Comparison of ENCODE assay signal across 8 cellular contexts in genomic region chr16:56041556-56042140, GRCh38.
A peak's percentile ranks its signal among the peaks of the same experiment; 100 is the strongest.
DNase-seq lines count a peak whose midpoint lies in the region; ATAC-seq and TF ChIP-seq lines count a peak whose summit lies in the region.

No MANE protein-coding gene starts in this region.

- H3F3A ChIP-seq in GM23338 (replicated peaks; ENCODE audit: low read depth) (no peaks in the 10 kb centered on the region), PC-3 (ENCODE audit: low read length, unreplicated experiment) (no peaks in the 10 kb centered on the region)

- H3K18ac ChIP-seq in mesendoderm (ENCODE audit: low read length): no peak overlapping the region

- H2BK120ac ChIP-seq in mesendoderm (ENCODE audit: low read depth, low read length): no peak overlapping the region

- TF ChIP-seq POLR2A in body of pancreas (IDR thresholded peaks at IDR 0.05) (no peak), uterus (IDR thresholded peaks at IDR 0.05) (no peak)

- no TSS peak for BruUV-seq in PC-3 (replicated peaks; lab: Mats Ljungman, UMichigan)

- POLR2A ChIA-PET in PC-3 (lab: Charles Lee; ENCODE audit: unreplicated experiment): no interaction called here

- no peak overlapping the region for H3K4ac ChIP-seq in mesendoderm (ENCODE audit: low read depth, low read length)

- 36 to 51% methylated on average over 3 to 4 of the region's 4 CpGs for WGBS in body of pancreas, 2 donors
- WGBS in mesendoderm (ENCODE audit: extremely low coverage, insufficient coverage, low lambda C conversion rate): no CpG with 5 or more reads among the region's 4 CpGs

- H3K79me1 ChIP-seq in mesendoderm (ENCODE audit: low read length): no peaks in the 10 kb centered on the region

- H3K79me2 ChIP-seq in GM23338 (replicated peaks; ENCODE audit: insufficient read depth): no peaks in the 10 kb centered on the region
- no peaks in the 10 kb centered on the region for H3K79me2 ChIP-seq in PC-3 (ENCODE audit: low read length)
- H3K79me2 ChIP-seq in mesendoderm (ENCODE audit: control insufficient read depth, insufficient read depth, low read length): no peaks in the 10 kb centered on the region

- TF ChIP-seq CTCF in GM23338 (conservative IDR thresholded peaks at IDR 0.05; ENCODE audit: low read depth in 2 of 2) (peak; percentile 62 to 94), PC-3 (conservative IDR thresholded peaks at IDR 0.05; ENCODE audit: low read depth, low read length) (peak; percentile 43), body of pancreas (IDR thresholded peaks at IDR 0.05) (peak in 5 of 7 experiments; percentile 14 to 43 (median 26)), uterus (IDR thresholded peaks at IDR 0.05) (peak in 2 of 4 experiments; percentile 16 to 24)

- no peak overlapping the region for H3K27ac Mint-ChIP-seq in GM23338

- H2BK15ac ChIP-seq in mesendoderm (replicated peaks; ENCODE audit: low read depth): no peak overlapping the region

- H3K27me3 Mint-ChIP-seq in GM23338 (ENCODE audit: insufficient read depth, low read depth, poor library complexity): peaks cover 3% of the 10 kb centered on the region

- H2AFZ ChIP-seq in GM23338 (no peak overlapping the region), PC-3 (ENCODE audit: low read length) (no peak overlapping the region)

- H2BK5ac ChIP-seq in mesendoderm (ENCODE audit: low read length): no peak overlapping the region

- H3K27me3 ChIP-seq in GM23338 (ENCODE audit: insufficient read depth) (no peaks in the 10 kb centered on the region), PC-3 (ENCODE audit: low read length) (no peaks in the 10 kb centered on the region), body of pancreas (no peaks in the 10 kb centered on the region), mesendoderm (ENCODE audit: insufficient read depth, low read length, poor library complexity) (no peaks in the 10 kb centered on the region), uterus (no peaks in the 10 kb centered on the region)

- no peaks in the 10 kb centered on the region for H3K4me1 ChIP-seq in GM23338 (ENCODE audit: insufficient read depth)
- no peaks in the 10 kb centered on the region for H3K4me1 ChIP-seq in PC-3 (ENCODE audit: insufficient read depth, low read length)
- no peaks in the 10 kb centered on the region for H3K4me1 ChIP-seq in body of pancreas
- H3K4me1 ChIP-seq in mesendoderm (ENCODE audit: control insufficient read depth, low read depth, low read length): no peaks in the 10 kb centered on the region
- H3K4me1 ChIP-seq in uterus: no peaks in the 10 kb centered on the region

- H3K23ac ChIP-seq in mesendoderm (ENCODE audit: low read length): no peak overlapping the region

- no peak overlapping the region for H3K56ac ChIP-seq in mesendoderm (ENCODE audit: low read length)

- no peak overlapping the region for H3K4me3 ChIP-seq in GM23338
- H3K4me3 ChIP-seq in PC-3 (ENCODE audit: low read length): no peak overlapping the region
- no peak overlapping the region for H3K4me3 ChIP-seq in body of pancreas
- H3K4me3 ChIP-seq in mesendoderm (ENCODE audit: low read length): no peak overlapping the region
- no peak overlapping the region for H3K4me3 ChIP-seq in uterus

- no peak overlapping the region for H3K4me2 ChIP-seq in GM23338
- H3K4me2 ChIP-seq in PC-3 (ENCODE audit: low read length): no peak overlapping the region
- no peak overlapping the region for H3K4me2 ChIP-seq in mesendoderm (ENCODE audit: low read length)

- intact Hi-C loops in PC-3 (cut with micrococcal nuclease): loop anchor here (5.0 kb wide), 1 partner anchor 276 kb away; no protein-coding TSS in a partner anchor
- intact Hi-C loops in body of pancreas (cut with DNase I): no loop called here
- intact Hi-C loops in uterus (cut with DNase I; ENCODE audit: low total_unique reads): no loop called here

- 0 out of 2 replicates have a peak, but pooled peaks cover 5% of the 10 kb centered on the region for H3K9me3 ChIP-seq in PC-3 (ENCODE audit: low read length)
- no peaks in the 10 kb centered on the region for H3K9me3 ChIP-seq in body of pancreas
- H3K9me3 ChIP-seq in uterus: peaks cover 0 to 5% of the 10 kb centered on the region in 2 donors

- H4K8ac ChIP-seq in mesendoderm (ENCODE audit: low read depth, low read length): no peak overlapping the region

- no peak overlapping the region for H3K4me3 Mint-ChIP-seq in GM23338

- H3K9me3 Mint-ChIP-seq in GM23338: peaks cover 15% of the 10 kb centered on the region

- H4K20me1 ChIP-seq in GM23338 (replicated peaks; ENCODE audit: insufficient read depth) (no peaks in the 10 kb centered on the region), PC-3 (ENCODE audit: low read length) (no peaks in the 10 kb centered on the region)

- H3K27ac ChIP-seq in GM23338 (ENCODE audit: low read depth): no peak overlapping the region
- no peak overlapping the region for H3K27ac ChIP-seq in PC-3 (ENCODE audit: low read length)
- no peak overlapping the region for H3K27ac ChIP-seq in body of pancreas
- no peak overlapping the region for H3K27ac ChIP-seq in mesendoderm (ENCODE audit: low read depth, low read length)
- no peak overlapping the region for H3K27ac ChIP-seq in uterus

- no peaks in the 10 kb centered on the region for H3K36me3 ChIP-seq in GM23338 (ENCODE audit: insufficient read depth)
- H3K36me3 ChIP-seq in PC-3 (ENCODE audit: low read depth, low read length): no peaks in the 10 kb centered on the region
- no peaks in the 10 kb centered on the region for H3K36me3 ChIP-seq in body of pancreas (replicated peaks in 1 of 2; ENCODE audit: insufficient read depth in 1 of 2, low read depth in 2 of 2)
- no peaks in the 10 kb centered on the region for H3K36me3 ChIP-seq in mesendoderm (ENCODE audit: control insufficient read depth, insufficient read depth, low read length)
- H3K36me3 ChIP-seq in uterus: no peaks in the 10 kb centered on the region

- H3K4me1 Mint-ChIP-seq in GM23338: no peaks in the 10 kb centered on the region; the same call in 2 of the 3 replicates

- DNase-seq in COR-L47 (lab: John Stamatoyannopoulos, UW): peak; percentile 68
- peak; percentile 86 for DNase-seq in GM23338 (ENCODE audit: low spot score)
- DNase-seq in PC-3: peak; percentile 31
- peak in 3 of 4 donors; percentile 32 to 39 (median 32) for DNase-seq in body of pancreas
- peak; percentile 78 for DNase-seq in mesendoderm
- no peak for DNase-seq in uterus
- no peak for DNase-seq in SKM-1 (lab: John Stamatoyannopoulos, UW; ENCODE audit: unreplicated experiment)

- peaks cover 7% of the 10 kb centered on the region; the same call in 1 of the 3 replicates for H3K36me3 Mint-ChIP-seq in GM23338 (ENCODE audit: low read depth)

- no peak overlapping the region for H2AK5ac ChIP-seq in mesendoderm (ENCODE audit: low read length)

- 0 out of 2 replicates have a peak, but pooled peaks cover 6% of the 10 kb centered on the region for H3K9me2 ChIP-seq in GM23338 (ENCODE audit: insufficient read depth)
- no peaks in the 10 kb centered on the region for H3K9me2 ChIP-seq in PC-3 (replicated peaks; ENCODE audit: low read length)

- H3K9ac ChIP-seq in PC-3 (ENCODE audit: low read length) (no peak overlapping the region), mesendoderm (ENCODE audit: low read length) (no peak overlapping the region)

- no peak overlapping the region for H4K5ac ChIP-seq in mesendoderm (ENCODE audit: low read length)

- CTCF ChIA-PET in PC-3 (lab: Charles Lee): no interaction called here

- peak; percentile 100 for ATAC-seq in GM23338
- no peak; the same call in 1 of the 2 replicates for ATAC-seq in PC-3
- peak; percentile 56 for ATAC-seq in body of pancreas
- ATAC-seq in HG03457 (IDR thresholded peaks at IDR 0.05; ENCODE audit: unreplicated experiment): no peak

TF ChIP-seq in GM23338, 12 proteins besides CTCF, POLR2A, EP300 and RAD21 (continues in another document):
- TF ChIP-seq JUNB (IDR thresholded peaks at IDR 0.05; ENCODE audit: unreplicated experiment) (no peak), CREB1 (CRISPR knock-in tag; IDR thresholded peaks at IDR 0.05; ENCODE audit: low read depth) (no peak), STAT1 (IDR thresholded peaks at IDR 0.05; ENCODE audit: unreplicated experiment) (no peak), ZNF114 (CRISPR knock-in tag; IDR thresholded peaks at IDR 0.05) (no peak), POLR2AphosphoS5 (IDR thresholded peaks at IDR 0.05; ENCODE audit: low read depth) (no peak), NANOG (IDR thresholded peaks at IDR 0.05; ENCODE audit: borderline replicate concordance) (no peak)

Comparison
In these comparisons a context has a peak if more than half of its experiments do, and no peak if none do; other contexts are left out.
1. DNase-seq: peak in COR-L47 (single experiment), GM23338 (single experiment), PC-3 (single experiment), body of pancreas (3 of 4) and mesendoderm (single experiment); none in uterus (0 of 2) and SKM-1 (single experiment).
2. ATAC-seq: peak in GM23338 (single experiment) and body of pancreas (single experiment); none in PC-3 (single experiment) and HG03457 (single experiment).